Comparison of ENCODE assay signal across 2 cellular contexts in the genomic region with DNA sequence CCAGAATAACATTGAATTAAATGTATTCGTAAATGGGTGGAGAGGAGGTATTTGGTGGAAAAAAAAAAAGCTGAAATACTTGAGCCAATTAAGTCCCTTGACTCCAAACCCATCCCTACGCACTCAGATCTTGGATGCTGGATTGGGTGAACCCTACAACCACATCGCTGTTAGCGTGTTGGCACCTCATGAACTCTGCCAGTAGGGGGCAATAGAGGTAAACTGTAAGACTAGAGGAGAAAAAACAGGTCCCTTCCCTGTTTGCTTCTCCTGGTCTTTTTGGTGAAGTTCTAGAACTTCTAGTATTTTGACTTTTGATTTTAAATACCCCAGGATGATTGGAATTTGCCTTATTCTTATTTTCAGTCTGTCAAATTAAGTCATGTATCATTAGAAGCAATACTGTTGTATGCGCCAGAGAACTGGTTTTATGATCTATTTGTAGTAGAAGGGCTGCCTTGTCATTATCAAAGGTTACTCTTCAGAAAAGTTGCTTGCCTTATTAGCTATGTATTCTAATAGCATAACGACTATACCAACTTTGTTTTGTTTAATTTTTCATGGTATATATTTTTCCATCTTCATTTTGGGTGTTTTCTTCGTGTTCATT.
TF ChIP-seq lines count a peak whose summit lies in the region.

No MANE protein-coding gene starts in this region.

TF ChIP-seq in GM12878, 131 proteins besides CTCF, POLR2A, EP300 and RAD21:
- TF ChIP-seq SMC3 (IDR thresholded peaks at IDR 0.05; ENCODE audit: borderline replicate concordance, low read length): peak; percentile 48; the same call in 1 of the 2 replicates
- no peak for TF ChIP-seq ZNF24 (IDR thresholded peaks at IDR 0.05)
- peak; percentile 11; the same call in 1 of the 2 replicates for TF ChIP-seq ZNF384 (IDR thresholded peaks at IDR 0.05; ENCODE audit: borderline replicate concordance, low read depth, low read length)
TF ChIP-seq in GM12878: peak in this region for 2.

TF ChIP-seq in liver, 16 proteins besides CTCF, POLR2A, EP300 and RAD21:
- no peak for TF ChIP-seq HNF4G (IDR thresholded peaks at IDR 0.05)
